ENCODE assay signal across 34 cellular contexts in the genomic region with DNA sequence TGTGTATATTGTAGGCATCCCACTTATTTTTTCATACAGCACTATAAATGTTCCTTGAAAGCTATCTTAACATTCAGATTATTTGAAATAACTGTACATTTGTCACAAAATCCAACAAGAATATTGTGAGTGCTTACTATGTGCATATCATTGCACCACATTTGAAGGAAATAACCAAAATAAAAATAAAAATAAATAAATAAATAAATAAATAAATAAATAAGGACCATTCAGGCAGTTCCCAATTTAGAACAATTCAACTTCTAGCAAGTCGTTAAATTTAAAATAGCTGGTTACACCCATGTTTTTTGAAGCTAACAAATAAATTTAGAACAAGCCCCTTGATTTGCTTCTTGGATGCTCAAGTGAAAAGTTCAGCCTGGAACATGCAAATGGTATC.
"Had no signal": no experiment of that assay in that cellular context is flagged by ENCODE, and none has a peak within 500 bp of the region (broad histone marks: within the 10 kb centered on the region; RNA-seq: fewer than 3 reads in every experiment).

No MANE protein-coding gene starts in this region.

- H3K4me3 ChIP-seq: adrenal gland, ascending aorta, body of pancreas, breast epithelium, cardiac muscle cell had no signal

- DNase-seq: activated effector memory CD4-positive, alpha-beta T cell treated with anti-CD3 and anti-CD28 coated beads, Interleukin-2, amount 50 U/mL, for 16 hours; activated effector memory CD4-positive, alpha-beta T cell treated with Interleukin-2 at 50 U/mL for 16 hours; activated gamma-delta T cell; activated gamma-delta T cell treated with Interleukin-2 at 50 U/mL for 16 hours; activated naive CD4-positive, alpha-beta T cell; activated naive CD4-positive, alpha-beta T cell treated with anti-CD3 and anti-CD28 coated beads for 36 hours; activated naive CD4-positive, alpha-beta T cell treated with anti-CD3 and anti-CD28 coated beads, Interleukin-2, amount 10 ng/mL, durations not matched to agents 7 days and 5 days; activated naive CD4-positive, alpha-beta T cell treated with anti-CD3 and anti-CD28 coated beads, Interleukin-2, amount 50 U/mL, for 16 hours; activated naive CD4-positive, alpha-beta T cell treated with Interleukin-2 at 50 U/mL for 16 hours; activated naive CD8-positive, alpha-beta T cell treated with anti-CD3 and anti-CD28 coated beads for 36 hours; activated naive CD8-positive, alpha-beta T cell treated with anti-CD3 and anti-CD28 coated beads, Interleukin-2, amount 10 ng/mL, durations not matched to agents 7 days and 5 days; activated naive CD8-positive, alpha-beta T cell treated with anti-CD3 and anti-CD28 coated beads, Interleukin-2, amount 50 U/mL, for 24 hours; activated T-cell treated with anti-CD3 and anti-CD28 coated beads, Interleukin-2, amount 50 U/mL, for 1 hour; activated T-cell treated with anti-CD3 and anti-CD28 coated beads, Interleukin-2, amount 50 U/mL, for 24 hours; activated T-cell treated with anti-CD3 and anti-CD28 coated beads, Interleukin-2, amount 50 U/mL, for 4 hours; activated T-cell treated with anti-CD3 and anti-CD28 coated beads, Interleukin-2, amount 50 U/mL, for 48 hours; activated T-cell treated with anti-CD3 and anti-CD28 coated beads, Interleukin-2, amount 50 U/mL, for 72 hours; adrenal gland; amniotic stem cell; amygdala; anterior cingulate cortex; aorta; body of pancreas; brain microvascular endothelial cell; caudate nucleus; central memory CD4-positive, alpha-beta T cell; cerebellar nuclear complex had no signal

- ATAC-seq: activated naive CD4-positive, alpha-beta T cell treated with anti-CD3 and anti-CD28 coated beads, Interleukin-2, amount 50 U/mL, for 72 hours; activated naive CD8-positive, alpha-beta T cell treated with anti-CD3 and anti-CD28 coated beads, Interleukin-2, amount 50 U/mL, for 24 hours; activated T-cell treated with anti-CD3 and anti-CD28 coated beads, Interleukin-2, amount 50 U/mL, for 4 hours; activated T-cell treated with anti-CD3 and anti-CD28 coated beads, Interleukin-2, amount 50 U/mL, for 72 hours; activated T-helper 17 cell treated with anti-CD3 and anti-CD28 coated beads, Interleukin-2, amount 50 U/mL, for 72 hours; body of pancreas had no signal

- H3K4me1 ChIP-seq: adrenal gland, ascending aorta, body of pancreas, breast epithelium had no signal

- H3K36me3 ChIP-seq: adrenal gland, ascending aorta, brain microvascular endothelial cell, breast epithelium, cardiac muscle cell had no signal

- FAIRE-seq: astrocyte, bronchial epithelial cell had no signal

- H3K9me3 ChIP-seq: adrenal gland, ascending aorta, body of pancreas, breast epithelium had no signal

- H3K27ac ChIP-seq: adrenal gland, ascending aorta, body of pancreas, brain microvascular endothelial cell, breast epithelium, cardiac muscle cell had no signal

- H3K27me3 ChIP-seq: adrenal gland, ascending aorta, body of pancreas, brain microvascular endothelial cell, breast epithelium, cardiac muscle cell had no signal
